Comparison of ENCODE assay signal across 20 cellular contexts in genomic region chr12:63047146-63047545, GRCh38.
"Had no signal": no experiment of that assay in that cellular context is flagged by ENCODE, and none has a peak within 500 bp of the region (broad histone marks: within the 10 kb centered on the region; RNA-seq: fewer than 3 reads in every experiment).

No MANE protein-coding gene starts in this region.

- FAIRE-seq: bronchial epithelial cell had no signal

- DNase-seq: activated CD4-positive, alpha-beta T cell treated with anti-CD3 and anti-CD28 coated beads, Interleukin-2, amount 50 U/mL, for 4 hours; activated CD8-positive, alpha-beta memory T cell treated with anti-CD3 and anti-CD28 coated beads, Interleukin-2, amount 50 U/mL, for 48 hours; activated naive CD4-positive, alpha-beta T cell; activated T-cell treated with anti-CD3 and anti-CD28 coated beads, Interleukin-2, amount 50 U/mL, for 4 hours; adrenal gland; cerebellar nuclear complex; cortex of kidney; endodermal cell; esophagus squamous epithelium; gastrocnemius medialis; hippocampal formation; left ventricle myocardium inferior; mammary epithelial cell; posterior cingulate gyrus; right lobe of liver; stimulated activated CD4-positive, alpha-beta T cell treated with anti-CD3 and anti-CD28 coated beads, Interleukin-15, amount 100 ng/mL, for 24 hours; stomach; WERI-Rb-1 had no signal

- ATAC-seq: activated T-cell treated with anti-CD3 and anti-CD28 coated beads, Interleukin-2, amount 50 U/mL, for 4 hours; gastrocnemius medialis; right lobe of liver; stimulated activated memory B cell treated with anti-CD40 and anti-IgM and Interleukin-4, amounts not matched to agents 10 μg/mL and 1 μg/mL and 100 μg/mL, for 72 hours had no signal
